19 cellular contexts compared by ENCODE assay signal in genomic region chr2:166653185-166653813, GRCh38.
DNase-seq lines count a peak whose midpoint lies in the region; ATAC-seq and TF ChIP-seq lines count a peak whose summit lies in the region.
"Had no signal": no experiment of that assay in that cellular context is flagged by ENCODE, and none has a peak within 500 bp of the region (broad histone marks: within the 10 kb centered on the region; RNA-seq: fewer than 3 reads in every experiment).

No MANE protein-coding gene starts in this region.

- H3K36me3 Mint-ChIP-seq in nephron (ENCODE audit: low read depth), result no peaks in the 10 kb centered on the region
- H3K36me3 Mint-ChIP-seq: CD14-positive monocyte had no signal

- no peak for ATAC-seq in HG02938 (IDR thresholded peaks at IDR 0.05; ENCODE audit: unreplicated experiment)
- ATAC-seq: activated T-cell treated with anti-CD3 and anti-CD28 coated beads, Interleukin-2, amount 50 U/mL, for 72 hours; effector memory CD8-positive, alpha-beta T cell had no signal

- H3K4me1 Mint-ChIP-seq in nephron, result peaks cover 3% of the 10 kb centered on the region
- H3K4me1 Mint-ChIP-seq: CD14-positive monocyte had no signal

- H3K27me3 Mint-ChIP-seq in nephron (ENCODE audit: low read depth), result no peaks in the 10 kb centered on the region
- H3K27me3 Mint-ChIP-seq: effector memory CD8-positive, alpha-beta T cell had no signal

- DNase-seq in NCI-H510A treated with DMSO at 0.1 percent for 48 hours (lab: John Stamatoyannopoulos, UW) (peak; percentile 18), NCI-H510A (lab: John Stamatoyannopoulos, UW) (no peak), NCI-H526 treated with DMSO at 0.1 percent for 48 hours (lab: John Stamatoyannopoulos, UW) (peak; percentile 87), astrocyte of the hippocampus (ENCODE audit: low read depth, low spot score) (peak; percentile 43), cerebellar cortex (ENCODE audit: low spot score) (no peak)
- DNase-seq in stimulated activated naive CD4-positive, alpha-beta T cell treated with Interleukin-2 at 50 U/mL for 16 hours (lab: John Stamatoyannopoulos, UW), result no peak
- DNase-seq: activated T-cell treated with anti-CD3 and anti-CD28 coated beads, Interleukin-2, amount 50 U/mL, for 72 hours; amniotic stem cell; effector memory CD8-positive, alpha-beta T cell; GF-D8; GM23248; islet precursor cell; NCI-H446 treated with DMSO at 0.1 percent for 48 hours; nucleus accumbens; RPMI8226; spleen had no signal

- H3K9me3 Mint-ChIP-seq in nephron, result peaks cover 3% of the 10 kb centered on the region

- TF ChIP-seq CTCF in nephron (IDR thresholded peaks at IDR 0.05; ENCODE audit: unreplicated experiment in 3 of 3), result no peak

- H3K4me3 Mint-ChIP-seq in nephron, result no peak overlapping the region
- H3K4me3 Mint-ChIP-seq: activated T-cell treated with anti-CD3 and anti-CD28 coated beads, Interleukin-2, amount 50 U/mL, for 72 hours; CD14-positive monocyte; effector memory CD8-positive, alpha-beta T cell had no signal

- H3K27ac Mint-ChIP-seq in nephron, result peak overlapping the region in 2 of 3 experiments; percentile 27 to 54
- H3K27ac Mint-ChIP-seq: activated T-cell treated with anti-CD3 and anti-CD28 coated beads, Interleukin-2, amount 50 U/mL, for 72 hours; CD14-positive monocyte; effector memory CD8-positive, alpha-beta T cell had no signal

Comparison
In these comparisons a context has a peak if more than half of its experiments do, and no peak if none do; other contexts are left out.
1. DNase-seq: peak in NCI-H510A treated with DMSO at 0.1 percent for 48 hours (single experiment), NCI-H526 treated with DMSO at 0.1 percent for 48 hours (single experiment) and astrocyte of the hippocampus (single experiment); none in NCI-H510A (single experiment), cerebellar cortex (single experiment) and stimulated activated naive CD4-positive, alpha-beta T cell treated with Interleukin-2 at 50 U/mL for 16 hours (single experiment).